Comparison of ENCODE assay signal across 1 cellular context in genomic region chr4:116702949-116703348, GRCh38.
TF ChIP-seq lines count a peak whose summit lies in the region.

No MANE protein-coding gene starts in this region.

TF ChIP-seq in HCT116, 20 proteins besides CTCF, POLR2A, EP300 and RAD21 (continued from another document):
- no peak for TF ChIP-seq ELF1 (IDR thresholded peaks at IDR 0.05; ENCODE audit: borderline replicate concordance, low read depth)
- no peak for TF ChIP-seq POLR2AphosphoS5 (IDR thresholded peaks at IDR 0.05; ENCODE audit: low read depth, low read length)
